In genomic region chr15:60399931-60400330, GRCh38 we compare ENCODE assay signal across 1 cellular context.
TF ChIP-seq lines count a peak whose summit lies in the region.

No MANE protein-coding gene starts in this region.

TF ChIP-seq in HepG2, 621 proteins besides CTCF, POLR2A, EP300 and RAD21:
- no peak for TF ChIP-seq RELA (CRISPR knock-in tag; IDR thresholded peaks at IDR 0.05)
- TF ChIP-seq ZNF547 (CRISPR knock-in tag; IDR thresholded peaks at IDR 0.05): no peak
- TF ChIP-seq ZNF101 (CRISPR knock-in tag; IDR thresholded peaks at IDR 0.05; ENCODE audit: borderline replicate concordance, low read depth): no peak
- TF ChIP-seq ZSCAN29 (CRISPR knock-in tag; conservative IDR thresholded peaks at IDR 0.05): no peak
- TF ChIP-seq IRX3 (CRISPR knock-in tag; IDR thresholded peaks at IDR 0.05; ENCODE audit: borderline replicate concordance, low read depth): no peak
- no peak for TF ChIP-seq PAX8 (CRISPR knock-in tag; IDR thresholded peaks at IDR 0.05; ENCODE audit: borderline replicate concordance)
- TF ChIP-seq ZNF496 (CRISPR knock-in tag; IDR thresholded peaks at IDR 0.05; ENCODE audit: insufficient replicate concordance): no peak
- no peak for TF ChIP-seq ZNF678 (CRISPR knock-in tag; IDR thresholded peaks at IDR 0.05)
- TF ChIP-seq FOXM1 (CRISPR knock-in tag; IDR thresholded peaks at IDR 0.05): no peak
- no peak for TF ChIP-seq ARNT2 (CRISPR knock-in tag; IDR thresholded peaks at IDR 0.05; ENCODE audit: low read depth)
- no peak for TF ChIP-seq SNAPC5 (CRISPR knock-in tag; IDR thresholded peaks at IDR 0.05; ENCODE audit: borderline replicate concordance)
- no peak for TF ChIP-seq NRL (CRISPR knock-in tag; IDR thresholded peaks at IDR 0.05; ENCODE audit: borderline replicate concordance)
- no peak for TF ChIP-seq ZNF326 (CRISPR knock-in tag; IDR thresholded peaks at IDR 0.05; ENCODE audit: borderline replicate concordance)
- TF ChIP-seq YEATS4 (CRISPR knock-in tag; IDR thresholded peaks at IDR 0.05; ENCODE audit: borderline replicate concordance): no peak
- TF ChIP-seq ZNF34 (CRISPR knock-in tag; IDR thresholded peaks at IDR 0.05; ENCODE audit: borderline replicate concordance): no peak
- TF ChIP-seq TFAP4 (IDR thresholded peaks at IDR 0.05; ENCODE audit: borderline replicate concordance, low read depth): no peak
- TF ChIP-seq FOXA1 (IDR thresholded peaks at IDR 0.05): no peak
- TF ChIP-seq FOXA1 (CRISPR knock-in tag; IDR thresholded peaks at IDR 0.05): no peak
- TF ChIP-seq GRHL1 (CRISPR knock-in tag; conservative IDR thresholded peaks at IDR 0.05): no peak
- no peak for TF ChIP-seq ZBTB25 (CRISPR knock-in tag; IDR thresholded peaks at IDR 0.05)
